Comparison of ENCODE assay signal across 1 cellular context in the genomic region with DNA sequence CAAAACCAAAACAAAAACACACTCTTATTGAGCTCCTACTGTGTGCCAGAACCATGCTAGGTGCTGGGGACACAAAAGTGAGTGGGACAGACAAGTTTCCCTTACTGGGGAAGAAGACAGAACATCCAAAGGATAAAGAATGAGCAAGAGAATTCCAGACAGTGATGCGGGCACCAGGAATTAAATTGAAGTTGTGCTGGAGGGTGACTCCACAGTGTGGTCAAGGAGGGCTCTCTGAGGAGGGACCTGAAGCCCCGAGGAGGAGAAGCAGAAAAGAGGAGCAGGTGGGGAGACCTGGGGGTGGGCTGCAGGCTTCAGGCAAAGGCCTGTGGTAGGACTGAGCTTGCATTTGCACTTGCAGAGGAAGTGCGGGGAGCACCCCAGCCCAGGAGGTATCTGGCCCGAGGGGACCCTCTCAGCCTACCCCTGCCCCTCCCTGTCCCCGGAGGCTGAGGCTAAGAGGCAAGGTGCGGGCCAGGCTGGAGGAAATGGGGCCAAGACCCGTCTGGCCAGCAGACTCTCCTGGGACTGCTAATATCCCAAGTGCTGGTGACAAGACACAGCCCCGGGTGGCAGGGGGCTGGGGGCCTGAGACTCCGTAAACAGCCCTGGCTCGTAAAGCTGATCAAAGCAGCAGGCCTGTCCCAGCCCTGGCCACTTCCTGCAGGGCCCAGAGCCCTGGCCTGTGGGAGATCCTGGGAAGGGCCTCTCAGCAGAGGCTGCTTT.
TF ChIP-seq lines count a peak whose summit lies in the region.

No MANE protein-coding gene starts in this region.

TF ChIP-seq in H1, 55 proteins besides CTCF, POLR2A, EP300 and RAD21:
- TF ChIP-seq SRF (IDR thresholded peaks at IDR 0.05; ENCODE audit: low read depth, low read length): no peak
- TF ChIP-seq, protein P1, sequence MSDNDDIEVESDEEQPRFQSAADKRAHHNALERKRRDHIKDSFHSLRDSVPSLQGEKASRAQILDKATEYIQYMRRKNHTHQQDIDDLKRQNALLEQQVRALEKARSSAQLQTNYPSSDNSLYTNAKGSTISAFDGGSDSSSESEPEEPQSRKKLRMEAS (IDR thresholded peaks at IDR 0.05): no peak
- no peak for TF ChIP-seq CHD2 (IDR thresholded peaks at IDR 0.05; ENCODE audit: low read length)
- no peak for TF ChIP-seq BRCA1 (IDR thresholded peaks at IDR 0.05; ENCODE audit: low read depth, low read length)
- no peak for TF ChIP-seq BACH1 (IDR thresholded peaks at IDR 0.05; ENCODE audit: low read length)
